11 cellular contexts compared by ENCODE assay signal in genomic region chr6:34241351-34242215, GRCh38. TPM values are rescaled to one million over a fixed set of nuclear protein-coding genes. Genes with fewer than 3 reads are reported as not detected.
DNase-seq lines count a peak whose midpoint lies in the region; ATAC-seq and TF ChIP-seq lines count a peak whose summit lies in the region.
"Had no signal": no experiment of that assay in that cellular context is flagged by ENCODE, and none has a peak within 500 bp of the region (broad histone marks: within the 10 kb centered on the region; RNA-seq: fewer than 3 reads in every experiment).

No MANE protein-coding gene starts in this region.

- no peaks in the 10 kb centered on the region for H3K27me3 ChIP-seq in NT2/D1 (ENCODE audit: insufficient read depth, insufficient read length)
- H3K27me3 ChIP-seq in gastroesophageal sphincter: no peaks in the 10 kb centered on the region

- peak overlapping the region; percentile 51 for H3K9ac ChIP-seq in NT2/D1 (ENCODE audit: insufficient read length, low read depth)

- H3K36me3 ChIP-seq in NT2/D1 (ENCODE audit: insufficient read depth, insufficient read length, low read length) (peaks cover 66% of the 10 kb centered on the region), gastroesophageal sphincter (peaks cover 0 to 33% of the 10 kb centered on the region in 2 donors)

- H3K9me3 ChIP-seq in NT2/D1 (ENCODE audit: insufficient read depth, low read length) (no peaks in the 10 kb centered on the region), gastroesophageal sphincter (no peaks in the 10 kb centered on the region)

- peaks cover 14% of the 10 kb centered on the region for H3K4me1 ChIP-seq in NT2/D1 (ENCODE audit: insufficient read depth, insufficient read length)
- peaks cover 3 to 35% (median 16%) of the 10 kb centered on the region in 3 donors for H3K4me1 ChIP-seq in gastroesophageal sphincter

- peak; percentile 55 for DNase-seq in activated CD8-positive, alpha-beta memory T cell treated with anti-CD3 and anti-CD28 coated beads for 24 hours
- DNase-seq in activated CD8-positive, alpha-beta memory T cell treated with anti-CD3 and anti-CD28 coated beads, Interleukin-2, amount 50 U/mL, for 4 hours: no peak
- no peak for DNase-seq in NT2/D1 (ENCODE audit: low read depth, low spot score)
- DNase-seq in coronary artery (ENCODE audit: low spot score): peak; percentile 50
- peak; percentile 23 for DNase-seq in stimulated activated CD8-positive, alpha-beta memory T cell treated with anti-CD3 and anti-CD28 coated beads, Interleukin-4, amount 100 ng/mL, for 48 hours
- DNase-seq in NCI-H1092 treated with DMSO at 0.1 percent for 48 hours (lab: John Stamatoyannopoulos, UW): no peak
- DNase-seq: central memory CD4-positive, alpha-beta T cell; NCI-H524; nephron progenitor cell had no signal

- 81 to 88% methylated on average over 5 to 8 of the region's 13 CpGs for WGBS in gastroesophageal sphincter (ENCODE audit: low coverage in 1 of 2), 2 donors

- TF ChIP-seq POLR2A in gastroesophageal sphincter (IDR thresholded peaks at IDR 0.05): no peak

- TF ChIP-seq CTCF in coronary artery (IDR thresholded peaks at IDR 0.05) (no peak), gastroesophageal sphincter (IDR thresholded peaks at IDR 0.05) (no peak)

- H3K27ac ChIP-seq in coronary artery: no peak overlapping the region
- H3K27ac ChIP-seq in gastroesophageal sphincter: no peak overlapping the region

- no peak for TF ChIP-seq EP300 in gastroesophageal sphincter (IDR thresholded peaks at IDR 0.05)

- H3K4me3 ChIP-seq in NT2/D1 (ENCODE audit: insufficient read length, low read depth) (no peak overlapping the region), coronary artery (no peak overlapping the region), gastroesophageal sphincter (no peak overlapping the region)

- no peak for ATAC-seq in HG03097 (IDR thresholded peaks at IDR 0.05; ENCODE audit: low FRiP score, unreplicated experiment)
- no peak for ATAC-seq in gastroesophageal sphincter

RNA-seq across cellular contexts. Expression of gene HMGA1, which starts 4.9 kb away (rescaled TPM):
- total RNA-seq in gastroesophageal sphincter: 10 to 100 TPM in 3 of 4 donors, 1 to 10 TPM in 1; 8.1 to 24.5 (median 18.1) TPM

RNA-seq across cellular contexts. Expression of gene SMIM29, which starts 7.2 kb away (rescaled TPM):
- 10 to 100 TPM in 3 of 4 donors, 1 to 10 TPM in 1; 9.7 to 34.7 (median 22.6) TPM for total RNA-seq in gastroesophageal sphincter

Comparison
In these comparisons a context has a peak if more than half of its experiments do, and no peak if none do; other contexts are left out.
1. DNase-seq: peak in activated CD8-positive, alpha-beta memory T cell treated with anti-CD3 and anti-CD28 coated beads for 24 hours (single experiment), coronary artery (single experiment) and stimulated activated CD8-positive, alpha-beta memory T cell treated with anti-CD3 and anti-CD28 coated beads, Interleukin-4, amount 100 ng/mL, for 48 hours (single experiment); none in activated CD8-positive, alpha-beta memory T cell treated with anti-CD3 and anti-CD28 coated beads, Interleukin-2, amount 50 U/mL, for 4 hours (single experiment), NT2/D1 (single experiment) and NCI-H1092 treated with DMSO at 0.1 percent for 48 hours (single experiment).